Comparison of ENCODE assay signal across 1 cellular context in genomic region chr19:47305309-47305751, GRCh38.
TF ChIP-seq lines count a peak whose summit lies in the region.

No MANE protein-coding gene starts in this region.

TF ChIP-seq in HepG2, 621 proteins besides CTCF, POLR2A, EP300 and RAD21 (continued from another document and continues in another):
- TF ChIP-seq ZNF710 (CRISPR knock-in tag; IDR thresholded peaks at IDR 0.05; ENCODE audit: borderline replicate concordance) (no peak), REL (CRISPR knock-in tag; conservative IDR thresholded peaks at IDR 0.05) (no peak), MTF2 (CRISPR knock-in tag; IDR thresholded peaks at IDR 0.05; ENCODE audit: borderline replicate concordance) (no peak), ZNF142 (CRISPR knock-in tag; IDR thresholded peaks at IDR 0.05) (no peak), HINFP (CRISPR knock-in tag; IDR thresholded peaks at IDR 0.05; ENCODE audit: low read depth) (0 out of 2 replicates have a peak, but pooled peaks have one; percentile 38), MXD1 (CRISPR knock-in tag; IDR thresholded peaks at IDR 0.05) (no peak), ZNF616 (CRISPR knock-in tag; IDR thresholded peaks at IDR 0.05; ENCODE audit: low read depth) (no peak), TOE1 (CRISPR knock-in tag; IDR thresholded peaks at IDR 0.05) (no peak), RBFOX2 (IDR thresholded peaks at IDR 0.05; ENCODE audit: low read depth, low read length) (no peak), ATRX (CRISPR knock-in tag; IDR thresholded peaks at IDR 0.05; ENCODE audit: borderline replicate concordance) (no peak), CC2D1A (CRISPR knock-in tag; IDR thresholded peaks at IDR 0.05) (no peak), SIN3B (IDR thresholded peaks at IDR 0.05; ENCODE audit: low read length) (no peak), MAFG (CRISPR knock-in tag; IDR thresholded peaks at IDR 0.05) (no peak), MYPOP (CRISPR knock-in tag; IDR thresholded peaks at IDR 0.05) (peak; percentile 45; the same call in 1 of the 2 replicates), ZNF841 (CRISPR knock-in tag; IDR thresholded peaks at IDR 0.05; ENCODE audit: borderline replicate concordance) (no peak), ELF3 (CRISPR knock-in tag; IDR thresholded peaks at IDR 0.05) (peak; percentile 80), MAZ (IDR thresholded peaks at IDR 0.05; ENCODE audit: borderline replicate concordance, low read depth, low read length) (no peak), MAZ (CRISPR knock-in tag; IDR thresholded peaks at IDR 0.05; ENCODE audit: low read depth) (no peak), ZBTB26 (CRISPR knock-in tag; IDR thresholded peaks at IDR 0.05; ENCODE audit: borderline replicate concordance) (0 out of 2 replicates have a peak, but pooled peaks have one; percentile 36), ZNF18 (CRISPR knock-in tag; IDR thresholded peaks at IDR 0.05; ENCODE audit: insufficient replicate concordance) (no peak), JUNB (CRISPR knock-in tag; IDR thresholded peaks at IDR 0.05; ENCODE audit: borderline replicate concordance) (no peak), ZNF639 (CRISPR knock-in tag; conservative IDR thresholded peaks at IDR 0.05) (no peak), ZNF800 (CRISPR knock-in tag; IDR thresholded peaks at IDR 0.05) (0 out of 2 replicates have a peak, but pooled peaks have one; percentile 29), ZNF607 (CRISPR knock-in tag; IDR thresholded peaks at IDR 0.05; ENCODE audit: borderline replicate concordance) (0 out of 2 replicates have a peak, but pooled peaks have one; percentile 20), ZNF12 (CRISPR knock-in tag; IDR thresholded peaks at IDR 0.05) (0 out of 2 replicates have a peak, but pooled peaks have one; percentile 25), XRCC5 (optimal IDR thresholded peaks at IDR 0.05; ENCODE audit: low read length) (peak; percentile 85), JUN (CRISPR knock-in tag; IDR thresholded peaks at IDR 0.05) (no peak), BHLHE40 (IDR thresholded peaks at IDR 0.05; ENCODE audit: low read length) (0 out of 2 replicates have a peak, but pooled peaks have one; percentile 21), RFXAP (CRISPR knock-in tag; IDR thresholded peaks at IDR 0.05; ENCODE audit: borderline replicate concordance) (no peak), DPF2 (CRISPR knock-in tag; IDR thresholded peaks at IDR 0.05; ENCODE audit: borderline replicate concordance, low read depth) (no peak), ZNF776 (CRISPR knock-in tag; IDR thresholded peaks at IDR 0.05) (no peak), TSC22D2 (CRISPR knock-in tag; IDR thresholded peaks at IDR 0.05; ENCODE audit: borderline replicate concordance) (no peak), DMAP1 (CRISPR knock-in tag; IDR thresholded peaks at IDR 0.05) (peak; percentile 45; the same call in 1 of the 2 replicates), KDM2A (CRISPR knock-in tag; IDR thresholded peaks at IDR 0.05; ENCODE audit: borderline replicate concordance, low read depth) (peak; percentile 74), ZNF563 (CRISPR knock-in tag; IDR thresholded peaks at IDR 0.05) (no peak), ZMYM3 (CRISPR knock-in tag; IDR thresholded peaks at IDR 0.05) (peak; percentile 67; the same call in 1 of the 2 replicates), GABPB1 (CRISPR knock-in tag; IDR thresholded peaks at IDR 0.05) (peak; percentile 46; the same call in 1 of the 2 replicates), SMAD3 (CRISPR knock-in tag; IDR thresholded peaks at IDR 0.05) (peak; percentile 11; the same call in 1 of the 2 replicates), FOXK1 (CRISPR knock-in tag; IDR thresholded peaks at IDR 0.05; ENCODE audit: borderline replicate concordance, low read depth) (peak; percentile 40; the same call in 1 of the 2 replicates), MAX (IDR thresholded peaks at IDR 0.05) (peak; percentile 93), PHF21A (CRISPR knock-in tag; IDR thresholded peaks at IDR 0.05) (peak; percentile 43; the same call in 1 of the 2 replicates), ZMAT3 (CRISPR knock-in tag; conservative IDR thresholded peaks at IDR 0.05) (no peak), LCORL (IDR thresholded peaks at IDR 0.05) (no peak), LCORL (CRISPR knock-in tag; IDR thresholded peaks at IDR 0.05) (peak; percentile 88), GFI1 (CRISPR knock-in tag; IDR thresholded peaks at IDR 0.05; ENCODE audit: borderline replicate concordance) (no peak), IKZF5 (CRISPR knock-in tag; IDR thresholded peaks at IDR 0.05) (0 out of 2 replicates have a peak, but pooled peaks have one; percentile 44)
